ENCODE assay signal across 21 cellular contexts in genomic region chr17:77641718-77642117, GRCh38.
DNase-seq lines count a peak whose midpoint lies in the region; TF ChIP-seq lines count a peak whose summit lies in the region.
"Had no signal": no experiment of that assay in that cellular context is flagged by ENCODE, and none has a peak within 500 bp of the region (broad histone marks: within the 10 kb centered on the region; RNA-seq: fewer than 3 reads in every experiment).

No MANE protein-coding gene starts in this region.

- H3K4me1 Mint-ChIP-seq in chondrocyte (ENCODE audit: low read depth) = peaks cover 21% of the 10 kb centered on the region

- no peak for TF ChIP-seq CTCF in HEK293 (tag by site-specific recombination; IDR thresholded peaks at IDR 0.05)
- TF ChIP-seq CTCF in chondrocyte (IDR thresholded peaks at IDR 0.05) = no peak
- TF ChIP-seq CTCF in esophagus squamous epithelium (IDR thresholded peaks at IDR 0.05) = no peak

- no peaks in the 10 kb centered on the region for H3K36me3 ChIP-seq in HEK293 (ENCODE audit: control insufficient read depth in 2 of 2, insufficient read depth in 1 of 2, low read length in 2 of 2)
- H3K36me3 ChIP-seq in esophagus squamous epithelium = no peaks in the 10 kb centered on the region
- H3K36me3 ChIP-seq: BE2C; BLaER1 treated with 17β-estradiol and CSF1 and Interleukin-3, amounts not matched to agents 10 nM and 100 nM had no signal

- no peaks in the 10 kb centered on the region for H3K9me3 ChIP-seq in HEK293 (ENCODE audit: control insufficient read depth, insufficient read depth, low read depth, low read length)
- H3K9me3 ChIP-seq in esophagus squamous epithelium = no peaks in the 10 kb centered on the region
- H3K9me3 ChIP-seq: A549; BE2C; BLaER1 treated with 17β-estradiol and CSF1 and Interleukin-3, amounts not matched to agents 10 nM and 100 nM had no signal

- H3K4me3 Mint-ChIP-seq in chondrocyte (ENCODE audit: unreplicated experiment) = no peak overlapping the region
- H3K4me3 Mint-ChIP-seq: CD14-positive monocyte; CD4-positive, alpha-beta T cell had no signal

- peak overlapping the region; percentile 38 for H3K27ac Mint-ChIP-seq in chondrocyte (ENCODE audit: unreplicated experiment)
- H3K27ac Mint-ChIP-seq: CD14-positive monocyte; CD4-positive, alpha-beta T cell had no signal

- H3K27ac ChIP-seq in HEK293 (ENCODE audit: extremely low read depth, low read depth, low read length) (no peak overlapping the region), esophagus squamous epithelium (no peak overlapping the region)
- H3K27ac ChIP-seq: A549; BLaER1 treated with 17β-estradiol and CSF1 and Interleukin-3, amounts not matched to agents 10 nM and 100 nM had no signal

- POLR2A ChIA-PET in HEK293 (lab: Yijun Ruan, JAX) = no interaction called here

- no peak for TF ChIP-seq POLR2A in esophagus squamous epithelium (IDR thresholded peaks at IDR 0.05)

- DNase-seq in chondrocyte (ENCODE audit: low spot score) (no peak), mesenteric fat pad (ENCODE audit: low spot score) (peak; percentile 11), D341Med (ENCODE audit: low spot score) (no peak), esophagus squamous epithelium (lab: John Stamatoyannopoulos, UW) (no peak), NCI-H2029 treated with DMSO at 0.1 percent for 48 hours (lab: John Stamatoyannopoulos, UW) (no peak)
- DNase-seq: 8988T; ACHN; AML-193; BE2C; CD4-positive, alpha-beta T cell; CD8-positive, alpha-beta memory T cell; DMS53; DMS79 treated with DMSO at 0.1 percent for 48 hours; GF-D8; GOT3; H7; HCEC 1CT had no signal

- H3K27me3 ChIP-seq in esophagus squamous epithelium = peaks cover 0 to 83% (median 0%) of the 10 kb centered on the region in 4 donors
- H3K27me3 ChIP-seq: BLaER1 treated with 17β-estradiol and CSF1 and Interleukin-3, amounts not matched to agents 10 nM and 100 nM had no signal

- no peaks in the 10 kb centered on the region for H3K9me3 Mint-ChIP-seq in chondrocyte (ENCODE audit: low read depth)
- H3K9me3 Mint-ChIP-seq: CD14-positive monocyte; CD4-positive, alpha-beta T cell; CD8-positive, alpha-beta memory T cell had no signal

- peaks cover 5% of the 10 kb centered on the region for H3K36me3 Mint-ChIP-seq in chondrocyte (ENCODE audit: low read depth)
- H3K36me3 Mint-ChIP-seq: CD14-positive monocyte; CD8-positive, alpha-beta memory T cell had no signal

- H3K4me3 ChIP-seq in HEK293 (ENCODE audit: low read depth, low read length) (no peak overlapping the region), esophagus squamous epithelium (no peak overlapping the region)
- H3K4me3 ChIP-seq: A549; BLaER1 treated with 17β-estradiol and CSF1 and Interleukin-3, amounts not matched to agents 10 nM and 100 nM had no signal

- CTCF ChIA-PET in HEK293 (lab: Yijun Ruan, JAX) = interaction anchor here (1.0 kb wide), 1 partner anchor 372 kb away, joined by 3 read pairs; no protein-coding TSS in a partner anchor

- WGBS in esophagus squamous epithelium, 2 donors = 79 to 83% methylated on average over 4 of the region's 4 CpGs

- H3K4me1 ChIP-seq in HEK293 (ENCODE audit: control insufficient read depth, insufficient read depth, low read length) = no peaks in the 10 kb centered on the region
- H3K4me1 ChIP-seq in esophagus squamous epithelium = peaks cover 0 to 11% (median 0%) of the 10 kb centered on the region in 3 donors
- H3K4me1 ChIP-seq: A549, BE2C had no signal

- peaks cover 34% of the 10 kb centered on the region for H3K27me3 Mint-ChIP-seq in chondrocyte (ENCODE audit: low read depth)
- H3K27me3 Mint-ChIP-seq: CD4-positive, alpha-beta T cell had no signal

- intact Hi-C loops in esophagus squamous epithelium (cut with DNase I) = no loop called here

TF ChIP-seq in HEK293, 187 proteins besides CTCF, POLR2A, EP300 and RAD21:
- TF ChIP-seq GLIS1 (tag by site-specific recombination; IDR thresholded peaks at IDR 0.05) (no peak), ZNF335 (tag by site-specific recombination; conservative IDR thresholded peaks at IDR 0.05) (no peak), HOXD13 (CRISPR knock-in tag; IDR thresholded peaks at IDR 0.05; ENCODE audit: borderline replicate concordance) (no peak), ZNF76 (tag by site-specific recombination; IDR thresholded peaks at IDR 0.05; ENCODE audit: borderline replicate concordance, low read depth) (no peak), EGR2 (tag by site-specific recombination; IDR thresholded peaks at IDR 0.05; ENCODE audit: low read depth) (peak; percentile 51; the same call in 1 of the 2 replicates), ZNF561 (tag by site-specific recombination; IDR thresholded peaks at IDR 0.05; ENCODE audit: borderline replicate concordance) (no peak), ZBTB8A (tag by site-specific recombination; IDR thresholded peaks at IDR 0.05) (no peak), ZNF658 (tag by site-specific recombination; IDR thresholded peaks at IDR 0.05) (no peak), ZNF513 (tag by site-specific recombination; IDR thresholded peaks at IDR 0.05) (peak; percentile 70)
